Comparison of ENCODE assay signal across 1 cellular context in genomic region chr9:106862115-106862945, GRCh38.
TF ChIP-seq lines count a peak whose summit lies in the region.

No MANE protein-coding gene starts in this region.

TF ChIP-seq in GM12878, 131 proteins besides CTCF, POLR2A, EP300 and RAD21 (continued from another document):
- TF ChIP-seq, protein P1, sequence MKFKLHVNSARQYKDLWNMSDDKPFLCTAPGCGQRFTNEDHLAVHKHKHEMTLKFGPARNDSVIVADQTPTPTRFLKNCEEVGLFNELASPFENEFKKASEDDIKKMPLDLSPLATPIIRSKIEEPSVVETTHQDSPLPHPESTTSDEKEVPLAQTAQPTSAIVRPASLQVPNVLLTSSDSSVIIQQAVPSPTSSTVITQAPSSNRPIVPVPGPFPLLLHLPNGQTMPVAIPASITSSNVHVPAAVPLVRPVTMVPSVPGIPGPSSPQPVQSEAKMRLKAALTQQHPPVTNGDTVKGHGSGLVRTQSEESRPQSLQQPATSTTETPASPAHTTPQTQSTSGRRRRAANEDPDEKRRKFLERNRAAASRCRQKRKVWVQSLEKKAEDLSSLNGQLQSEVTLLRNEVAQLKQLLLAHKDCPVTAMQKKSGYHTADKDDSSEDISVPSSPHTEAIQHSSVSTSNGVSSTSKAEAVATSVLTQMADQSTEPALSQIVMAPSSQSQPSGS (IDR thresholded peaks at IDR 0.05; ENCODE audit: low read length), result no peak
- TF ChIP-seq RELB (IDR thresholded peaks at IDR 0.05; ENCODE audit: low read depth) (peak; percentile 10; the same call in 1 of the 2 replicates), TCF3 (IDR thresholded peaks at IDR 0.05; ENCODE audit: borderline replicate concordance, insufficient read depth, low read depth, low read length) (no peak), CHD2 (IDR thresholded peaks at IDR 0.05; ENCODE audit: borderline replicate concordance, low read depth, low read length) (0 out of 2 replicates have a peak, but pooled peaks have one; percentile 28), NFXL1 (IDR thresholded peaks at IDR 0.05; ENCODE audit: borderline replicate concordance) (no peak), JUNB (IDR thresholded peaks at IDR 0.05) (no peak), CHD4 (IDR thresholded peaks at IDR 0.05) (no peak), EZH2 (IDR thresholded peaks at IDR 0.05; ENCODE audit: borderline replicate concordance, control insufficient read depth, low read depth, low read length) (no peak), PML (IDR thresholded peaks at IDR 0.05; ENCODE audit: low read length) (no peak), SPI1 (IDR thresholded peaks at IDR 0.05; ENCODE audit: borderline replicate concordance, insufficient read depth, low read depth, low read length) (no peak), IKZF1 (conservative IDR thresholded peaks at IDR 0.05) (0 out of 2 replicates have a peak, but pooled peaks have one; percentile 7), IRF4 (IDR thresholded peaks at IDR 0.05; ENCODE audit: low read depth, low read length) (no peak), MEF2A (IDR thresholded peaks at IDR 0.05; ENCODE audit: insufficient read depth, low read depth, low read length) (no peak), ZBED1 (IDR thresholded peaks at IDR 0.05; ENCODE audit: borderline replicate concordance) (no peak), KDM1A (IDR thresholded peaks at IDR 0.05; ENCODE audit: borderline replicate concordance) (no peak)
TF ChIP-seq in GM12878: peak in this region for 11.
